In genomic region chr20:38962044-38962897, GRCh38 we compare ENCODE assay signal across 1 cellular context.
TF ChIP-seq lines count a peak whose summit lies in the region.

A gene with protein sequence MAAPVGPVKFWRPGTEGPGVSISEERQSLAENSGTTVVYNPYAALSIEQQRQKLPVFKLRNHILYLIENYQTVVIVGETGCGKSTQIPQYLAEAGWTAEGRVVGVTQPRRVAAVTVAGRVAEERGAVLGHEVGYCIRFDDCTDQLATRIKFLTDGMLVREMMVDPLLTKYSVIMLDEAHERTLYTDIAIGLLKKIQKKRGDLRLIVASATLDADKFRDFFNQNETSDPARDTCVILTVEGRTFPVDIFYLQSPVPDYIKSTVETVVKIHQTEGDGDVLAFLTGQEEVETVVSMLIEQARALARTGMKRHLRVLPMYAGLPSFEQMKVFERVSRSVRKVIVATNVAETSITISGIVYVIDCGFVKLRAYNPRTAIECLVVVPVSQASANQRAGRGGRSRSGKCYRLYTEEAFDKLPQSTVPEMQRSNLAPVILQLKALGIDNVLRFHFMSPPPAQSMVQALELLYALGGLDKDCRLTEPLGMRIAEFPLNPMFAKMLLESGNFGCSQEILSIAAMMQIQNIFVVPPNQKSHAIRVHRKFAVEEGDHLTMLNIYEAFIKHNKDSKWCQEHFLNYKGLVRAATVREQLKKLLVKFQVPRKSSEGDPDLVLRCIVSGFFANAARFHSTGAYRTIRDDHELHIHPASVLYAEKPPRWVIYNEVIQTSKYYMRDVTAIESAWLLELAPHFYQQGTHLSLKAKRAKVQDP (plus strand): TSS chr20:38962344. CDS start chr20:38962368, 24 bp downstream.

TF ChIP-seq in HepG2, 621 proteins besides CTCF, POLR2A, EP300 and RAD21 (continued from another document and continues in another):
- peak; percentile 82 for TF ChIP-seq MTERF4 (CRISPR knock-in tag; IDR thresholded peaks at IDR 0.05)
- no peak for TF ChIP-seq IKZF1 (IDR thresholded peaks at IDR 0.05)
- TF ChIP-seq, protein P1, sequence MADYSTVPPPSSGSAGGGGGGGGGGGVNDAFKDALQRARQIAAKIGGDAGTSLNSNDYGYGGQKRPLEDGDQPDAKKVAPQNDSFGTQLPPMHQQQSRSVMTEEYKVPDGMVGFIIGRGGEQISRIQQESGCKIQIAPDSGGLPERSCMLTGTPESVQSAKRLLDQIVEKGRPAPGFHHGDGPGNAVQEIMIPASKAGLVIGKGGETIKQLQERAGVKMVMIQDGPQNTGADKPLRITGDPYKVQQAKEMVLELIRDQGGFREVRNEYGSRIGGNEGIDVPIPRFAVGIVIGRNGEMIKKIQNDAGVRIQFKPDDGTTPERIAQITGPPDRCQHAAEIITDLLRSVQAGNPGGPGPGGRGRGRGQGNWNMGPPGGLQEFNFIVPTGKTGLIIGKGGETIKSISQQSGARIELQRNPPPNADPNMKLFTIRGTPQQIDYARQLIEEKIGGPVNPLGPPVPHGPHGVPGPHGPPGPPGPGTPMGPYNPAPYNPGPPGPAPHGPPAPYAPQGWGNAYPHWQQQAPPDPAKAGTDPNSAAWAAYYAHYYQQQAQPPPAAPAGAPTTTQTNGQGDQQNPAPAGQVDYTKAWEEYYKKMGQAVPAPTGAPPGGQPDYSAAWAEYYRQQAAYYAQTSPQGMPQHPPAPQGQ (CRISPR knock-in tag; IDR thresholded peaks at IDR 0.05; ENCODE audit: borderline replicate concordance), result peak; percentile 86; the same call in 1 of the 2 replicates
- TF ChIP-seq, protein P2, sequence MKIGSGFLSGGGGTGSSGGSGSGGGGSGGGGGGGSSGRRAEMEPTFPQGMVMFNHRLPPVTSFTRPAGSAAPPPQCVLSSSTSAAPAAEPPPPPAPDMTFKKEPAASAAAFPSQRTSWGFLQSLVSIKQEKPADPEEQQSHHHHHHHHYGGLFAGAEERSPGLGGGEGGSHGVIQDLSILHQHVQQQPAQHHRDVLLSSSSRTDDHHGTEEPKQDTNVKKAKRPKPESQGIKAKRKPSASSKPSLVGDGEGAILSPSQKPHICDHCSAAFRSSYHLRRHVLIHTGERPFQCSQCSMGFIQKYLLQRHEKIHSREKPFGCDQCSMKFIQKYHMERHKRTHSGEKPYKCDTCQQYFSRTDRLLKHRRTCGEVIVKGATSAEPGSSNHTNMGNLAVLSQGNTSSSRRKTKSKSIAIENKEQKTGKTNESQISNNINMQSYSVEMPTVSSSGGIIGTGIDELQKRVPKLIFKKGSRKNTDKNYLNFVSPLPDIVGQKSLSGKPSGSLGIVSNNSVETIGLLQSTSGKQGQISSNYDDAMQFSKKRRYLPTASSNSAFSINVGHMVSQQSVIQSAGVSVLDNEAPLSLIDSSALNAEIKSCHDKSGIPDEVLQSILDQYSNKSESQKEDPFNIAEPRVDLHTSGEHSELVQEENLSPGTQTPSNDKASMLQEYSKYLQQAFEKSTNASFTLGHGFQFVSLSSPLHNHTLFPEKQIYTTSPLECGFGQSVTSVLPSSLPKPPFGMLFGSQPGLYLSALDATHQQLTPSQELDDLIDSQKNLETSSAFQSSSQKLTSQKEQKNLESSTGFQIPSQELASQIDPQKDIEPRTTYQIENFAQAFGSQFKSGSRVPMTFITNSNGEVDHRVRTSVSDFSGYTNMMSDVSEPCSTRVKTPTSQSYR (CRISPR knock-in tag; IDR thresholded peaks at IDR 0.05; ENCODE audit: borderline replicate concordance), result peak; percentile 36; the same call in 1 of the 2 replicates
- peak; percentile 99 for TF ChIP-seq ZNF737 (CRISPR knock-in tag; IDR thresholded peaks at IDR 0.05; ENCODE audit: borderline replicate concordance)
- no peak for TF ChIP-seq ARID2 (CRISPR knock-in tag; IDR thresholded peaks at IDR 0.05; ENCODE audit: borderline replicate concordance)
- TF ChIP-seq SRY (CRISPR knock-in tag; IDR thresholded peaks at IDR 0.05), result peak; percentile 75; the same call in 1 of the 2 replicates
- TF ChIP-seq, protein P3, sequence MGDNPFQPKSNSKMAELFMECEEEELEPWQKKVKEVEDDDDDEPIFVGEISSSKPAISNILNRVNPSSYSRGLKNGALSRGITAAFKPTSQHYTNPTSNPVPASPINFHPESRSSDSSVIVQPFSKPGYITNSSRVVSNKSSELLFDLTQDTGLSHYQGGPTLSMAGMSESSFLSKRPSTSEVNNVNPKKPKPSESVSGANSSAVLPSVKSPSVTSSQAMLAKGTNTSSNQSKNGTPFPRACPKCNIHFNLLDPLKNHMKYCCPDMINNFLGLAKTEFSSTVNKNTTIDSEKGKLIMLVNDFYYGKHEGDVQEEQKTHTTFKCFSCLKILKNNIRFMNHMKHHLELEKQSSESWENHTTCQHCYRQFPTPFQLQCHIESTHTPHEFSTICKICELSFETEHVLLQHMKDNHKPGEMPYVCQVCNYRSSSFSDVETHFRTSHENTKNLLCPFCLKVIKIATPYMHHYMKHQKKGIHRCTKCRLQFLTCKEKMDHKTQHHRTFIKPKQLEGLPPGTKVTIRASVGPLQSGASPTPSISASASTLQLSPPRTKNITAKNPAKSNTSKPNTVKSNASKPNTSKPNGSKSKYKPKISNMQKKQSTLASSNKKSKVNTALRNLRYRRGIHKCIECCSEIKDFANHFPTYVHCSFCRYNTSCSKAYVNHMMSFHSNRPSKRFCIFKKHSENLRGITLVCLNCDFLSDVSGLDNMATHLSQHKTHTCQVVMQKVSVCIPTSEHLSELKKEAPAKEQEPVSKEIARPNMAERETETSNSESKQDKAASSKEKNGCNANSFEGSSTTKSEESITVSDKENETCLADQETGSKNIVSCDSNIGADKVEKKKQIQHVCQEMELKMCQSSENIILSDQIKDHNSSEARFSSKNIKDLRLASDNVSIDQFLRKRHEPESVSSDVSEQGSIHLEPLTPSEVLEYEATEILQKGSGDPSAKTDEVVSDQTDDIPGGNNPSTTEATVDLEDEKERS (CRISPR knock-in tag; IDR thresholded peaks at IDR 0.05), result peak; percentile 86
- peak; percentile 99 for TF ChIP-seq ARID4A (CRISPR knock-in tag; IDR thresholded peaks at IDR 0.05; ENCODE audit: borderline replicate concordance)
- peak; percentile 52 for TF ChIP-seq MIXL1 (CRISPR knock-in tag; IDR thresholded peaks at IDR 0.05)
- peak; percentile 61; the same call in 1 of the 2 replicates for TF ChIP-seq HCFC1 (IDR thresholded peaks at IDR 0.05; ENCODE audit: low read depth, low read length)
- no peak; the same call in 1 of the 2 replicates for TF ChIP-seq ZFP41 (CRISPR knock-in tag; IDR thresholded peaks at IDR 0.05; ENCODE audit: borderline replicate concordance)
- TF ChIP-seq, protein P4, sequence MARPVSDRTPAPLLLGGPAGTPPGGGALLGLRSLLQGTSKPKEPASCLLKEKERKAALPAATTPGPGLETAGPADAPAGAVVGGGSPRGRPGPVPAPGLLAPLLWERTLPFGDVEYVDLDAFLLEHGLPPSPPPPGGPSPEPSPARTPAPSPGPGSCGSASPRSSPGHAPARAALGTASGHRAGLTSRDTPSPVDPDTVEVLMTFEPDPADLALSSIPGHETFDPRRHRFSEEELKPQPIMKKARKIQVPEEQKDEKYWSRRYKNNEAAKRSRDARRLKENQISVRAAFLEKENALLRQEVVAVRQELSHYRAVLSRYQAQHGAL (CRISPR knock-in tag; IDR thresholded peaks at IDR 0.05; ENCODE audit: not compliant biosample characterization), result no peak
- TF ChIP-seq ZNF20 (CRISPR knock-in tag; IDR thresholded peaks at IDR 0.05), result peak; percentile 59; the same call in 1 of the 2 replicates
- 0 out of 2 replicates have a peak, but pooled peaks have one; percentile 20 for TF ChIP-seq ZNF670 (CRISPR knock-in tag; IDR thresholded peaks at IDR 0.05; ENCODE audit: borderline replicate concordance)
- TF ChIP-seq, protein P5, sequence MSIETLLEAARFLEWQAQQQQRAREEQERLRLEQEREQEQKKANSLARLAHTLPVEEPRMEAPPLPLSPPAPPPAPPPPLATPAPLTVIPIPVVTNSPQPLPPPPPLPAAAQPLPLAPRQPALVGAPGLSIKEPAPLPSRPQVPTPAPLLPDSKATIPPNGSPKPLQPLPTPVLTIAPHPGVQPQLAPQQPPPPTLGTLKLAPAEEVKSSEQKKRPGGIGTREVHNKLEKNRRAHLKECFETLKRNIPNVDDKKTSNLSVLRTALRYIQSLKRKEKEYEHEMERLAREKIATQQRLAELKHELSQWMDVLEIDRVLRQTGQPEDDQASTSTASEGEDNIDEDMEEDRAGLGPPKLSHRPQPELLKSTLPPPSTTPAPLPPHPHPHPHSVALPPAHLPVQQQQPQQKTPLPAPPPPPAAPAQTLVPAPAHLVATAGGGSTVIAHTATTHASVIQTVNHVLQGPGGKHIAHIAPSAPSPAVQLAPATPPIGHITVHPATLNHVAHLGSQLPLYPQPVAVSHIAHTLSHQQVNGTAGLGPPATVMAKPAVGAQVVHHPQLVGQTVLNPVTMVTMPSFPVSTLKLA (IDR thresholded peaks at IDR 0.05), result peak; percentile 99
- peak; percentile 57 for TF ChIP-seq ELF1 (CRISPR knock-in tag; IDR thresholded peaks at IDR 0.05)
- TF ChIP-seq ZKSCAN1 (IDR thresholded peaks at IDR 0.05; ENCODE audit: low read length), result no peak; the same call in 1 of the 2 replicates
- TF ChIP-seq ZNF430 (CRISPR knock-in tag; IDR thresholded peaks at IDR 0.05), result peak; percentile 94
- no peak for TF ChIP-seq NFIC (IDR thresholded peaks at IDR 0.05; ENCODE audit: low read length)
- peak; percentile 23; the same call in 1 of the 2 replicates for TF ChIP-seq TFAP4 (IDR thresholded peaks at IDR 0.05; ENCODE audit: borderline replicate concordance, low read depth)
- TF ChIP-seq MXD4 (CRISPR knock-in tag; IDR thresholded peaks at IDR 0.05), result peak; percentile 91
- peak; percentile 99 for TF ChIP-seq MAZ (IDR thresholded peaks at IDR 0.05; ENCODE audit: borderline replicate concordance, low read depth, low read length)
- TF ChIP-seq MAZ (CRISPR knock-in tag; IDR thresholded peaks at IDR 0.05; ENCODE audit: low read depth), result peak; percentile 98
- no peak for TF ChIP-seq ZFP36L1 (CRISPR knock-in tag; IDR thresholded peaks at IDR 0.05)
- TF ChIP-seq, protein P6, sequence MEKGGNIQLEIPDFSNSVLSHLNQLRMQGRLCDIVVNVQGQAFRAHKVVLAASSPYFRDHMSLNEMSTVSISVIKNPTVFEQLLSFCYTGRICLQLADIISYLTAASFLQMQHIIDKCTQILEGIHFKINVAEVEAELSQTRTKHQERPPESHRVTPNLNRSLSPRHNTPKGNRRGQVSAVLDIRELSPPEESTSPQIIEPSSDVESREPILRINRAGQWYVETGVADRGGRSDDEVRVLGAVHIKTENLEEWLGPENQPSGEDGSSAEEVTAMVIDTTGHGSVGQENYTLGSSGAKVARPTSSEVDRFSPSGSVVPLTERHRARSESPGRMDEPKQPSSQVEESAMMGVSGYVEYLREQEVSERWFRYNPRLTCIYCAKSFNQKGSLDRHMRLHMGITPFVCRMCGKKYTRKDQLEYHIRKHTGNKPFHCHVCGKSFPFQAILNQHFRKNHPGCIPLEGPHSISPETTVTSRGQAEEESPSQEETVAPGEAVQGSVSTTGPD (CRISPR knock-in tag; IDR thresholded peaks at IDR 0.05), result no peak
- no peak for TF ChIP-seq MBD4 (IDR thresholded peaks at IDR 0.05; ENCODE audit: borderline replicate concordance, low read length)
- peak; percentile 88 for TF ChIP-seq ZNF703 (CRISPR knock-in tag; IDR thresholded peaks at IDR 0.05; ENCODE audit: borderline replicate concordance)
- peak; percentile 98 for TF ChIP-seq ZNF598 (CRISPR knock-in tag; IDR thresholded peaks at IDR 0.05; ENCODE audit: borderline replicate concordance)
- TF ChIP-seq SAP130 (CRISPR knock-in tag; IDR thresholded peaks at IDR 0.05; ENCODE audit: low read depth), result peak; percentile 98
- peak; percentile 80; the same call in 1 of the 2 replicates for TF ChIP-seq KLF12 (CRISPR knock-in tag; IDR thresholded peaks at IDR 0.05; ENCODE audit: borderline replicate concordance)
- TF ChIP-seq TERF1 (CRISPR knock-in tag; IDR thresholded peaks at IDR 0.05), result peak; percentile 61; the same call in 1 of the 2 replicates
- no peak for TF ChIP-seq GABPA (IDR thresholded peaks at IDR 0.05; ENCODE audit: low read depth, low read length)
- TF ChIP-seq GABPA (CRISPR knock-in tag; IDR thresholded peaks at IDR 0.05; ENCODE audit: low read depth), result no peak
- TF ChIP-seq MLLT10 (CRISPR knock-in tag; IDR thresholded peaks at IDR 0.05), result no peak
